13 cellular contexts compared by ENCODE assay signal in the genomic region with DNA sequence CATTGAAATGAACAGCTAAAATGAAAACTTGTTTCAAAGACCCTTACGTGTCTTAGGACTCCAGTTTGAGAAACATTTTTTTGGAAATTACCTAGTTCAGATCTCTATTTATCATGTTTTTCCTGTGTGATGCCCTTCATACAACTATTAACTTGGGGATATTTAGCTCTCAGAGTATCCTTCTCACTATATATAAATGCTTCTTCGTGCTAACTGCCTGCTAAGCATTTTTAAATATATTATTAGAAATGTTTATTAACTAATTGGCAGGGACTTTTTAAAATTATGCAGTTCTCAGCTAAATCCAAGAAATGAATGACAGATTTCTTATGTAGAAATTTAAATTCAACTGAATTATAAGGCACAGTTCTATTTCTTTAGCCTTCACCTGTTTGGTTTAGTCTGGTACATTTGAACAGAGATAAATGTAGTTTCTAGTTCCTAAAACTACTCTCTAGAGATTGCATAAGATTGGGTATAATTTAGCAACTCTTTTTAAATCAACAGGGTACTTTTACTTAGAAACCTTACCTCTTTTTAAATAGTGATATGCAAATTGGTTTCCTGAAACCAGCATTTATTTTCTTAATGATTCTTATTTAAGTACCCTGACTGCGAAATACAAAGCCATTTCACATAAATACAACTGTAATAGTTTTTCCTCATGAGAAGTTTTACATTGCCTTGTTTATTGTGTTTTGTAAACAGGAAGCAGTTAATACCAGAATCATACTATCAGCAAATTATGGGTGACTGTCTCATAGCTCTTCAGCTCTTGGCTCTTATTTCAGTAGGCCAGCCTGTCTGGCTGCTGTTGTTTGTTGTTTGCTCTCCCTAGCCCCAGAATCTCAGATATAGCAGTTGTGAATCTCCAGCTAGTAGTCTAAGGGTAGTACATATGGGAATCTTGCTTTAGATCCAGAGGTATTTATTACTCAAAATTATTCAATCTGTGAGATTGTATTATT.
DNase-seq lines count a peak whose midpoint lies in the region; ATAC-seq lines count a peak whose summit lies in the region.
"Had no signal": no experiment of that assay in that cellular context is flagged by ENCODE, and none has a peak within 500 bp of the region (broad histone marks: within the 10 kb centered on the region; RNA-seq: fewer than 3 reads in every experiment).

No MANE protein-coding gene starts in this region.

- no peaks in the 10 kb centered on the region for H3K9me3 Mint-ChIP-seq in naive B cell
- H3K9me3 Mint-ChIP-seq: naive thymus-derived CD4-positive, alpha-beta T cell had no signal

- peak; percentile 9 for DNase-seq in DMS153 (lab: John Stamatoyannopoulos, UW)
- peak; percentile 53 for DNase-seq in SK-N-MC (ENCODE audit: low read depth, low spot score)
- no peak for DNase-seq in naive B cell
- DNase-seq in DMS 273 (lab: John Stamatoyannopoulos, UW; ENCODE audit: unreplicated experiment), result no peak
- no peak for DNase-seq in RPMI8226
- no peak for DNase-seq in stimulated activated CD8-positive, alpha-beta memory T cell treated with anti-CD3 and anti-CD28 coated beads, Interleukin-4, amount 100 ng/mL, for 48 hours
- DNase-seq: activated T-cell treated with anti-CD3 and anti-CD28 coated beads, Interleukin-2, amount 50 U/mL, for 24 hours; anterior cingulate cortex; dorsolateral prefrontal cortex; naive thymus-derived CD4-positive, alpha-beta T cell; testis had no signal

- peak overlapping the region; percentile 29 for H3K9ac ChIP-seq in SK-N-MC (ENCODE audit: insufficient read length)

- H3K4me1 Mint-ChIP-seq in naive B cell, result peaks cover 28 to 46% (median 36%) of the 10 kb centered on the region in 3 donors

- H3K4me3 Mint-ChIP-seq in naive B cell, result peak overlapping the region in 6 of 8 donors; percentile 19 to 52 (median 36)
- H3K4me3 Mint-ChIP-seq: activated T-cell treated with anti-CD3 and anti-CD28 coated beads, Interleukin-2, amount 50 U/mL, for 24 hours; naive thymus-derived CD4-positive, alpha-beta T cell had no signal

- H3K36me3 ChIP-seq in SK-N-MC (ENCODE audit: insufficient read depth, low read length), result peaks cover 4% of the 10 kb centered on the region; the same call in 1 of the 2 replicates

- peak overlapping the region; percentile 15 for H3K4me3 ChIP-seq in SK-N-MC
- H3K4me3 ChIP-seq: dorsolateral prefrontal cortex, skin epidermis, testis had no signal

- peak overlapping the region in 3 of 6 donors; percentile 17 to 73 (median 22) for H3K27ac Mint-ChIP-seq in naive B cell
- H3K27ac Mint-ChIP-seq: activated T-cell treated with anti-CD3 and anti-CD28 coated beads, Interleukin-2, amount 50 U/mL, for 24 hours had no signal

- ATAC-seq in GM21723 (IDR thresholded peaks at IDR 0.05; ENCODE audit: unreplicated experiment) (peak; percentile 66), naive B cell (ENCODE audit: low read depth in 2 of 2) (peak; percentile 64 to 85)
- ATAC-seq: naive thymus-derived CD4-positive, alpha-beta T cell had no signal

- no peaks in the 10 kb centered on the region for H3K36me3 Mint-ChIP-seq in naive B cell

- no peaks in the 10 kb centered on the region for H3K9me3 ChIP-seq in SK-N-MC (ENCODE audit: low read depth, low read length)
- H3K9me3 ChIP-seq: testis had no signal

- no peaks in the 10 kb centered on the region for H3K27me3 Mint-ChIP-seq in naive B cell
- H3K27me3 Mint-ChIP-seq: activated T-cell treated with anti-CD3 and anti-CD28 coated beads, Interleukin-2, amount 50 U/mL, for 24 hours; naive thymus-derived CD4-positive, alpha-beta T cell had no signal

- peak overlapping the region; percentile 75 for H3K27ac ChIP-seq in SK-N-MC
- H3K27ac ChIP-seq: testis had no signal

Comparison
In these comparisons a context has a peak if more than half of its experiments do, and no peak if none do; other contexts are left out.
1. DNase-seq: peak in DMS153 (single experiment) and SK-N-MC (single experiment); none in naive B cell (single experiment), DMS 273 (single experiment), RPMI8226 (single experiment) and stimulated activated CD8-positive, alpha-beta memory T cell treated with anti-CD3 and anti-CD28 coated beads, Interleukin-4, amount 100 ng/mL, for 48 hours (single experiment).